In genomic region chr18:9348079-9348671, GRCh38 we compare ENCODE assay signal across 11 cellular contexts. TPM values are rescaled to one million over a fixed set of nuclear protein-coding genes. Genes with fewer than 3 reads are reported as not detected.
DNase-seq lines count a peak whose midpoint lies in the region; ATAC-seq lines count a peak whose summit lies in the region.
"Had no signal": no experiment of that assay in that cellular context is flagged by ENCODE, and none has a peak within 500 bp of the region (broad histone marks: within the 10 kb centered on the region; RNA-seq: fewer than 3 reads in every experiment).

No MANE protein-coding gene starts in this region.

- H2BK5ac ChIP-seq in mesenchymal stem cell (ENCODE audit: low read depth, low read length, poor library complexity, severe bottlenecking) = no peak overlapping the region

- no peaks in the 10 kb centered on the region for H3K27me3 ChIP-seq in BLaER1 treated with 17β-estradiol and CSF1 and Interleukin-3, amounts not matched to agents 10 nM and 100 nM
- H3K27me3 ChIP-seq in mesenchymal stem cell (ENCODE audit: control insufficient read depth in 1 of 2, insufficient read depth in 1 of 2, low read length in 2 of 2) (no peaks in the 10 kb centered on the region), Karpas-422 (ENCODE audit: low read length) (no peaks in the 10 kb centered on the region)

- H2AFZ ChIP-seq in mesenchymal stem cell (ENCODE audit: low read depth, low read length) (no peak overlapping the region), Karpas-422 (ENCODE audit: low read length) (no peak overlapping the region)

- no peak overlapping the region for H2AK5ac ChIP-seq in mesenchymal stem cell (ENCODE audit: low read length, severe bottlenecking)

- peaks cover 15 to 25% (median 22%) of the 10 kb centered on the region in 11 experiments; a peak in 21 of 22 replicates for H3K9me3 ChIP-seq in BLaER1 treated with 17β-estradiol and CSF1 and Interleukin-3, amounts not matched to agents 10 nM and 100 nM (replicated peaks in 1 of 11)
- peaks cover 4% of the 10 kb centered on the region for H3K9me3 ChIP-seq in mesenchymal stem cell (ENCODE audit: control insufficient read depth, low read length)
- H3K9me3 ChIP-seq in Karpas-422 (ENCODE audit: low read length) = peaks cover 6% of the 10 kb centered on the region

- no peak overlapping the region for H4K8ac ChIP-seq in mesenchymal stem cell (ENCODE audit: low read length)

- DNase-seq in amniotic epithelial cell (ENCODE audit: low read depth) (peak; percentile 77), mesenchymal stem cell (peak; percentile 48), Karpas-422 (no peak), NAMALWA (ENCODE audit: low spot score) (no peak)
- DNase-seq: immature natural killer cell, NCI-H1436 had no signal

- peaks cover 21 to 33% (median 30%) of the 10 kb centered on the region in 11 experiments for H3K36me3 ChIP-seq in BLaER1 treated with 17β-estradiol and CSF1 and Interleukin-3, amounts not matched to agents 10 nM and 100 nM
- peaks cover 9 to 30% of the 10 kb centered on the region in 2 experiments for H3K36me3 ChIP-seq in mesenchymal stem cell (ENCODE audit: control insufficient read depth in 1 of 2, insufficient read depth in 2 of 2, low read depth in 1 of 2, low read length in 2 of 2)
- H3K36me3 ChIP-seq in Karpas-422 (ENCODE audit: insufficient read depth, low read length) = peaks cover 22% of the 10 kb centered on the region

- H3K79me2 ChIP-seq in Karpas-422 (ENCODE audit: low read length) = peaks cover 82% of the 10 kb centered on the region

- no peak overlapping the region for H2BK120ac ChIP-seq in mesenchymal stem cell (ENCODE audit: low read depth, low read length)

- H3K4me3 ChIP-seq in BLaER1 treated with 17β-estradiol and CSF1 and Interleukin-3, amounts not matched to agents 10 nM and 100 nM = no peak overlapping the region
- H3K4me3 ChIP-seq in mesenchymal stem cell (ENCODE audit: insufficient read depth in 1 of 2, low read depth in 1 of 2, low read length in 2 of 2) = no peak overlapping the region
- no peak overlapping the region for H3K4me3 ChIP-seq in Karpas-422 (ENCODE audit: low read length)
- H3K4me3 ChIP-seq: skin epidermis had no signal

- H3K27ac ChIP-seq in BLaER1 treated with 17β-estradiol and CSF1 and Interleukin-3, amounts not matched to agents 10 nM and 100 nM = no peak overlapping the region
- peak overlapping the region; percentile 83 for H3K27ac ChIP-seq in mesenchymal stem cell (ENCODE audit: low read length, poor library complexity, severe bottlenecking)
- no peak overlapping the region for H3K27ac ChIP-seq in Karpas-422 (ENCODE audit: low read length)

- peaks cover 10% of the 10 kb centered on the region for H3K79me1 ChIP-seq in mesenchymal stem cell (replicated peaks; ENCODE audit: low read length, poor library complexity, severe bottlenecking)

- H4K20me1 ChIP-seq in BLaER1 treated with 17β-estradiol and CSF1 and Interleukin-3, amounts not matched to agents 10 nM and 100 nM = peaks cover 0 to 5% (median 0%) of the 10 kb centered on the region in 11 experiments; a peak in 3 of 22 replicates
- H4K20me1 ChIP-seq in Karpas-422 (ENCODE audit: insufficient read depth, low read depth, low read length) = no peaks in the 10 kb centered on the region

- no peak overlapping the region for H2BK12ac ChIP-seq in mesenchymal stem cell (ENCODE audit: low read length in 2 of 2)

- WGBS in mesenchymal stem cell = 45% methylated on average over 3 of the region's 3 CpGs

- H3K4me1 ChIP-seq in BLaER1 treated with 17β-estradiol and CSF1 and Interleukin-3, amounts not matched to agents 10 nM and 100 nM = peaks cover 0 to 11% (median 7%) of the 10 kb centered on the region in 10 experiments; a peak in 13 of 20 replicates
- H3K4me1 ChIP-seq in mesenchymal stem cell (ENCODE audit: control insufficient read depth, insufficient read depth, low read depth, low read length) = no peaks in the 10 kb centered on the region
- H3K4me1 ChIP-seq in Karpas-422 (ENCODE audit: low read length) = peaks cover 10% of the 10 kb centered on the region

- H4K91ac ChIP-seq in mesenchymal stem cell (ENCODE audit: low read length) = no peak overlapping the region

- H2BK15ac ChIP-seq in mesenchymal stem cell (ENCODE audit: low read depth, poor library complexity, severe bottlenecking) = no peak overlapping the region

- no peak overlapping the region for H3K9ac ChIP-seq in BLaER1 treated with 17β-estradiol and CSF1 and Interleukin-3, amounts not matched to agents 10 nM and 100 nM
- H3K9ac ChIP-seq in mesenchymal stem cell (ENCODE audit: low read length) = no peak overlapping the region
- no peak overlapping the region for H3K9ac ChIP-seq in Karpas-422 (ENCODE audit: low read length)

- ATAC-seq in HG02623 (IDR thresholded peaks at IDR 0.05; ENCODE audit: unreplicated experiment) (peak; percentile 46), esophagus mucosa (no peak), HG03342 (IDR thresholded peaks at IDR 0.05; ENCODE audit: unreplicated experiment) (no peak)

- peak overlapping the region in 6 of 11 experiments; percentile 18 to 35 (median 28); a peak in 10 of 22 replicates for H3K4me2 ChIP-seq in BLaER1 treated with 17β-estradiol and CSF1 and Interleukin-3, amounts not matched to agents 10 nM and 100 nM
- H3K4me2 ChIP-seq in mesenchymal stem cell (ENCODE audit: low read length, poor library complexity, severe bottlenecking) = peak overlapping the region; percentile 58
- no peak overlapping the region for H3K4me2 ChIP-seq in Karpas-422 (ENCODE audit: low read depth, low read length, poor library complexity, severe bottlenecking)

- peak overlapping the region in 1 of 2 experiments; percentile 12 for H3K18ac ChIP-seq in mesenchymal stem cell (ENCODE audit: low read depth in 1 of 2, low read length in 2 of 2)

- H3K23ac ChIP-seq in mesenchymal stem cell (ENCODE audit: low read length in 2 of 2) = no peak overlapping the region

- H3K9me2 ChIP-seq in Karpas-422 (replicated peaks; ENCODE audit: insufficient read depth, low read length) = no peaks in the 10 kb centered on the region

- no peak overlapping the region for H3K14ac ChIP-seq in mesenchymal stem cell (ENCODE audit: low read length in 2 of 2)

- H3K4ac ChIP-seq in mesenchymal stem cell (ENCODE audit: low read depth in 1 of 2, low read length in 2 of 2) = no peak overlapping the region

RNA-seq across cellular contexts. Expression of gene TWSG1, which starts 13.6 kb away (rescaled TPM):
- 88.2 TPM for polyA plus RNA-seq in mesenchymal stem cell (2013, experiment 1 of 2)
- polyA plus RNA-seq in mesenchymal stem cell (2013, experiment 2 of 2) = 101 TPM
- total RNA-seq in Karpas-422 (2014; rRNA removed; shearing (Covaris generic); ENCODE audit: low replicate concordance) = 14.6 and 16.0 TPM in 2 replicates
- total RNA-seq in esophagus mucosa = 15.9 TPM

Comparison
In these comparisons a context has a peak if more than half of its experiments do, and no peak if none do; other contexts are left out.
1. DNase-seq: peak in amniotic epithelial cell (single experiment) and mesenchymal stem cell (single experiment); none in Karpas-422 (single experiment) and NAMALWA (single experiment).